In the genomic region with DNA sequence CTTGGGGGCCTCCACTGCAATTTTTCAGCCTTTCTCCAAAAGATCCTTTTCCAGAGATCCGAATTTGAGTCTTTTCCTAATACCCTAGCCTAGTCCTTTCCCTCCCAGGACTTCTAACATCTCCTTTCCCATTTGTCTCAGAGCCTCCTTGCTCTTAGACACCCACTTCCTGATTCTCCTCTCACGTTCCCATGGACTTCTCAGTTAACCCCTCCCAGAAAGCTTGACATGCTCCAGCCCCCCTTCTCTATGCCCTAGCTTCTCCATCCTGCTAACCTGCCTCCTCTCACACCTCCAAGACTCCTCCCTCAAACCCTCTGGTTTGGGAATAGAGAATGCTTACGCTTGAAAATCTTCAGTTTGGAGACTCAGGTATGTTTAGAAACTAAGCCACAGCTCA, we compare ENCODE assay signal across 11 cellular contexts. TPM values are rescaled to one million over a fixed set of nuclear protein-coding genes. Genes with fewer than 3 reads are reported as not detected.
DNase-seq lines count a peak whose midpoint lies in the region; ATAC-seq lines count a peak whose summit lies in the region.
"Had no signal": no experiment of that assay in that cellular context is flagged by ENCODE, and none has a peak within 500 bp of the region (broad histone marks: within the 10 kb centered on the region; RNA-seq: fewer than 3 reads in every experiment).

No MANE protein-coding gene starts in this region.

- H3K9me3 ChIP-seq in iPS-18a (ENCODE audit: control insufficient read depth, low read depth, low read length) (no peaks in the 10 kb centered on the region), stomach smooth muscle (ENCODE audit: control insufficient read depth in 2 of 2, low read length in 2 of 2) (no peaks in the 10 kb centered on the region)
- H3K9me3 ChIP-seq: stomach had no signal

- no peaks in the 10 kb centered on the region for H3K27me3 Mint-ChIP-seq in activated T-cell treated with anti-CD3 and anti-CD28 coated beads, Interleukin-2, amount 50 U/mL, for 4 hours (ENCODE audit: low read depth)
- no peaks in the 10 kb centered on the region for H3K27me3 Mint-ChIP-seq in activated CD8-positive, alpha-beta T cell treated with anti-CD3 and anti-CD28 coated beads, Interleukin-2, amount 10 ng/mL, durations not matched to agents 7 days and 5 days (ENCODE audit: low read depth)

- POLR2A ChIA-PET in activated CD8-positive, alpha-beta T cell treated with anti-CD3 and anti-CD28 coated beads, Interleukin-2, amount 10 ng/mL, durations not matched to agents 7 days and 5 days (lab: Charles Lee), result no interaction called here

- peak overlapping the region; percentile 4 for H3K4me3 ChIP-seq in iPS-18a (ENCODE audit: low read length)
- peak overlapping the region; percentile 19 to 22 for H3K4me3 ChIP-seq in stomach smooth muscle (ENCODE audit: low read length in 2 of 2)

- no peak for DNase-seq in activated T-cell treated with anti-CD3 and anti-CD28 coated beads, Interleukin-2, amount 50 U/mL, for 4 hours
- DNase-seq in activated T-cell treated with anti-CD3 and anti-CD28 coated beads for 4 hours, result no peak
- no peak for DNase-seq in activated CD8-positive, alpha-beta T cell treated with anti-CD3 and anti-CD28 coated beads, Interleukin-2, amount 10 ng/mL, durations not matched to agents 7 days and 5 days
- DNase-seq in NCI-H748 (lab: John Stamatoyannopoulos, UW; ENCODE audit: unreplicated experiment), result no peak
- DNase-seq: C1 segment of cervical spinal cord, NCI-H2171 treated with DMSO at 0.1 percent for 48 hours, stomach had no signal

- H3K36me3 ChIP-seq in iPS-18a (ENCODE audit: control insufficient read depth, low read depth, low read length), result peaks cover 26% of the 10 kb centered on the region
- H3K36me3 ChIP-seq in stomach smooth muscle (ENCODE audit: control insufficient read depth in 2 of 2, insufficient read depth in 2 of 2, low read length in 2 of 2), result peaks cover 23 to 28% of the 10 kb centered on the region in 2 donors

- no peaks in the 10 kb centered on the region for H3K4me1 ChIP-seq in iPS-18a (ENCODE audit: control insufficient read depth, low read depth, low read length)
- H3K4me1 ChIP-seq in stomach smooth muscle (ENCODE audit: control insufficient read depth, insufficient read depth, low read length), result peaks cover 63% of the 10 kb centered on the region

- no peaks in the 10 kb centered on the region for H3K27me3 ChIP-seq in iPS-18a (ENCODE audit: control insufficient read depth, insufficient read depth, low read length)
- H3K27me3 ChIP-seq in stomach smooth muscle (ENCODE audit: control insufficient read depth in 1 of 2, insufficient read depth in 2 of 2, low read length in 2 of 2), result no peaks in the 10 kb centered on the region

- peaks cover 22% of the 10 kb centered on the region for H3K36me3 Mint-ChIP-seq in activated T-cell treated with anti-CD3 and anti-CD28 coated beads, Interleukin-2, amount 50 U/mL, for 4 hours (ENCODE audit: insufficient read depth)
- peaks cover 52% of the 10 kb centered on the region for H3K36me3 Mint-ChIP-seq in activated CD8-positive, alpha-beta T cell treated with anti-CD3 and anti-CD28 coated beads, Interleukin-2, amount 10 ng/mL, durations not matched to agents 7 days and 5 days (ENCODE audit: low read depth)

- no peak for ATAC-seq in activated T-cell treated with anti-CD3 and anti-CD28 coated beads, Interleukin-2, amount 50 U/mL, for 4 hours
- ATAC-seq in activated CD8-positive, alpha-beta T cell treated with anti-CD3 and anti-CD28 coated beads, Interleukin-2, amount 10 ng/mL, durations not matched to agents 7 days and 5 days, result no peak
- no peak for ATAC-seq in HG02763 (IDR thresholded peaks at IDR 0.05; ENCODE audit: unreplicated experiment)
- ATAC-seq in GM18861 (IDR thresholded peaks at IDR 0.05; ENCODE audit: unreplicated experiment), result no peak

- H3K27ac Mint-ChIP-seq in activated CD8-positive, alpha-beta T cell treated with anti-CD3 and anti-CD28 coated beads, Interleukin-2, amount 10 ng/mL, durations not matched to agents 7 days and 5 days, result peak overlapping the region; percentile 75

- peaks cover 48% of the 10 kb centered on the region for H3K4me1 Mint-ChIP-seq in activated T-cell treated with anti-CD3 and anti-CD28 coated beads, Interleukin-2, amount 50 U/mL, for 4 hours (ENCODE audit: low read depth)
- peaks cover 39% of the 10 kb centered on the region for H3K4me1 Mint-ChIP-seq in activated CD8-positive, alpha-beta T cell treated with anti-CD3 and anti-CD28 coated beads, Interleukin-2, amount 10 ng/mL, durations not matched to agents 7 days and 5 days (ENCODE audit: low read depth)

- CTCF ChIA-PET in activated CD8-positive, alpha-beta T cell treated with anti-CD3 and anti-CD28 coated beads, Interleukin-2, amount 10 ng/mL, durations not matched to agents 7 days and 5 days (lab: Charles Lee), result interaction anchor here (3.5 kb wide), 1 partner anchor 188 kb away, joined by 15 read pairs; no protein-coding TSS in a partner anchor

- no peaks in the 10 kb centered on the region for H3K9me3 Mint-ChIP-seq in activated T-cell treated with anti-CD3 and anti-CD28 coated beads, Interleukin-2, amount 50 U/mL, for 4 hours
- no peaks in the 10 kb centered on the region for H3K9me3 Mint-ChIP-seq in activated CD8-positive, alpha-beta T cell treated with anti-CD3 and anti-CD28 coated beads, Interleukin-2, amount 10 ng/mL, durations not matched to agents 7 days and 5 days (ENCODE audit: insufficient read depth)

- peak overlapping the region; percentile 89 for H3K4me3 Mint-ChIP-seq in activated T-cell treated with anti-CD3 and anti-CD28 coated beads, Interleukin-2, amount 50 U/mL, for 4 hours
- peak overlapping the region; percentile 94 for H3K4me3 Mint-ChIP-seq in activated CD8-positive, alpha-beta T cell treated with anti-CD3 and anti-CD28 coated beads, Interleukin-2, amount 10 ng/mL, durations not matched to agents 7 days and 5 days

- H3K27ac ChIP-seq in iPS-18a (ENCODE audit: low read length) (no peak overlapping the region), stomach smooth muscle (ENCODE audit: low read length) (no peak overlapping the region)

- H3K9ac ChIP-seq in iPS-18a (ENCODE audit: low read length) (no peak overlapping the region), stomach smooth muscle (ENCODE audit: low read length in 2 of 2) (peak overlapping the region in 1 of 2 donors; percentile 36)

RNA-seq across cellular contexts. Expression of a gene that starts 2.5 kb away (rescaled TPM):
- total RNA-seq in activated T-cell treated with anti-CD3 and anti-CD28 coated beads, Interleukin-2, amount 50 U/mL, for 4 hours, result 100 to 1,000 TPM; 236 to 281 (median 254) TPM
- total RNA-seq in activated CD8-positive, alpha-beta T cell treated with anti-CD3 and anti-CD28 coated beads, Interleukin-2, amount 10 ng/mL, durations not matched to agents 7 days and 5 days, result 100 to 1,000 TPM; 186 to 189 TPM

RNA-seq across cellular contexts. Expression of a gene that starts 22.4 kb away (rescaled TPM):
- 10 to 100 TPM; 45.4 to 51.4 (median 49.4) TPM for total RNA-seq in activated T-cell treated with anti-CD3 and anti-CD28 coated beads, Interleukin-2, amount 50 U/mL, for 4 hours
- 10 to 100 TPM; 64.3 to 74.7 TPM for total RNA-seq in activated CD8-positive, alpha-beta T cell treated with anti-CD3 and anti-CD28 coated beads, Interleukin-2, amount 10 ng/mL, durations not matched to agents 7 days and 5 days

RNA-seq across cellular contexts. Expression of a gene that starts 36.7 kb away (rescaled TPM):
- total RNA-seq in activated T-cell treated with anti-CD3 and anti-CD28 coated beads, Interleukin-2, amount 50 U/mL, for 4 hours, result 10 to 100 TPM; 13.5 to 18.8 (median 16.0) TPM
- total RNA-seq in activated CD8-positive, alpha-beta T cell treated with anti-CD3 and anti-CD28 coated beads, Interleukin-2, amount 10 ng/mL, durations not matched to agents 7 days and 5 days, result 10 to 100 TPM; 55.3 to 60.9 TPM

RNA-seq across cellular contexts. Expression of a gene that starts 51.1 kb away (rescaled TPM):
- total RNA-seq in activated T-cell treated with anti-CD3 and anti-CD28 coated beads, Interleukin-2, amount 50 U/mL, for 4 hours, result 10 to 100 TPM; 77.7 to 83.4 (median 81.4) TPM
- total RNA-seq in activated CD8-positive, alpha-beta T cell treated with anti-CD3 and anti-CD28 coated beads, Interleukin-2, amount 10 ng/mL, durations not matched to agents 7 days and 5 days, result 10 to 100 TPM; 62.2 to 64.1 TPM

RNA-seq across cellular contexts. Expression of a gene that starts 51.6 kb away (rescaled TPM):
- total RNA-seq in activated T-cell treated with anti-CD3 and anti-CD28 coated beads, Interleukin-2, amount 50 U/mL, for 4 hours, result 100 to 1,000 TPM in 2 of 3 donors, 10 to 100 TPM in 1; 95.3 to 103 (median 100) TPM
- total RNA-seq in activated CD8-positive, alpha-beta T cell treated with anti-CD3 and anti-CD28 coated beads, Interleukin-2, amount 10 ng/mL, durations not matched to agents 7 days and 5 days, result 100 to 1,000 TPM in 1 of 2 experiments, 10 to 100 TPM in 1; 92.9 to 103 TPM
